In the genomic region with DNA sequence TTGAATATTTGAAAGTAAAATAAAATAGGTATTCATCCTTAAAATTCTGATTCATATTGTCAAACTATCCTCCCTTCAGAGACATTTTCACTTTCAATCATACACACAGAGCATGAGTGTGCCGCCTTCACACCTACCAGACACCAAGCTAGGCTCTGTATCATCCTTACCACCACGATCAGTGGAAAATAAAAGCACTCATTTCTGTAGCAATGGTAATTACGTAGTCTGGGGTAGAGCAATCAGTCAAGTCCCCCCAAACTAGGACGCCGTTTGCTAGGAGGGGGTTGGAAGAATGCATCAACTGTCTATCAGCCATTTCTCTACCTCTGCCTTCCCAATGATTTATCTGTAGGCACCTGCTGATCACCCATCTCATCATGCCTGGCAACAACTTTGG, we compare ENCODE assay signal across 11 cellular contexts.
DNase-seq lines count a peak whose midpoint lies in the region; ATAC-seq lines count a peak whose summit lies in the region.
"Had no signal": no experiment of that assay in that cellular context is flagged by ENCODE, and none has a peak within 500 bp of the region (broad histone marks: within the 10 kb centered on the region; RNA-seq: fewer than 3 reads in every experiment).

No MANE protein-coding gene starts in this region.

- peaks cover 0 to 4% (median under 1%) of the 10 kb centered on the region in 5 donors for H3K9me3 Mint-ChIP-seq in CD8-positive, alpha-beta memory T cell
- H3K9me3 Mint-ChIP-seq in activated naive CD4-positive, alpha-beta T cell treated with anti-CD3 and anti-CD28 coated beads, Interleukin-2, amount 50 U/mL, for 72 hours = peaks cover 0 to 5% of the 10 kb centered on the region in 2 donors

- no peaks in the 10 kb centered on the region for H3K27me3 ChIP-seq in CD8-positive, alpha-beta memory T cell (ENCODE audit: insufficient read depth, low read length, poor library complexity, severe bottlenecking)
- H3K27me3 ChIP-seq: BLaER1 treated with 17β-estradiol and CSF1 and Interleukin-3, amounts not matched to agents 10 nM and 100 nM; breast epithelium had no signal

- DNase-seq in CD8-positive, alpha-beta memory T cell = no peak
- peak in 1 of 2 donors; percentile 39 for DNase-seq in activated naive CD4-positive, alpha-beta T cell treated with anti-CD3 and anti-CD28 coated beads, Interleukin-2, amount 50 U/mL, for 72 hours (ENCODE audit: low spot score in 2 of 2)
- DNase-seq in activated gamma-delta T cell (lab: John Stamatoyannopoulos, UW) (no peak), D341Med (ENCODE audit: low spot score) (no peak), sciatic nerve (ENCODE audit: low spot score) (no peak), NAMALWA (ENCODE audit: low spot score) (no peak)
- DNase-seq: NCI-H524 treated with DMSO at 0.1 percent for 48 hours had no signal

- H3K9me3 ChIP-seq in CD8-positive, alpha-beta memory T cell (ENCODE audit: low read length) = no peaks in the 10 kb centered on the region
- H3K9me3 ChIP-seq: breast epithelium had no signal

- H3K4me1 Mint-ChIP-seq in CD8-positive, alpha-beta memory T cell = peaks cover 4 to 16% (median 15%) of the 10 kb centered on the region in 3 donors

- no peaks in the 10 kb centered on the region for H3K27me3 Mint-ChIP-seq in CD8-positive, alpha-beta memory T cell

- H3K4me1 ChIP-seq in CD8-positive, alpha-beta memory T cell (ENCODE audit: insufficient read depth, low read length) = no peaks in the 10 kb centered on the region
- H3K4me1 ChIP-seq: breast epithelium had no signal

- peak overlapping the region in 5 of 7 donors; percentile 20 to 41 (median 29) for H3K4me3 Mint-ChIP-seq in CD8-positive, alpha-beta memory T cell

- H3K27ac Mint-ChIP-seq in CD8-positive, alpha-beta memory T cell = peak overlapping the region in 4 of 8 donors; percentile 25 to 84 (median 78)
- H3K27ac Mint-ChIP-seq in activated naive CD4-positive, alpha-beta T cell treated with anti-CD3 and anti-CD28 coated beads, Interleukin-2, amount 50 U/mL, for 72 hours = peak overlapping the region in 1 of 2 donors; percentile 85

- ATAC-seq in GM18867 (IDR thresholded peaks at IDR 0.05; ENCODE audit: unreplicated experiment) = peak; percentile 86
- ATAC-seq in HG02973 (IDR thresholded peaks at IDR 0.05; ENCODE audit: unreplicated experiment) = peak; percentile 78
- ATAC-seq in activated naive CD4-positive, alpha-beta T cell treated with anti-CD3 and anti-CD28 coated beads, Interleukin-2, amount 50 U/mL, for 72 hours = peak; percentile 98 to 100
- ATAC-seq in sciatic nerve = no peak

- intact Hi-C loops in sciatic nerve (cut with DNase I) = no loop called here

- peaks cover 0 to 6% (median 0%) of the 10 kb centered on the region in 3 donors for H3K36me3 Mint-ChIP-seq in CD8-positive, alpha-beta memory T cell
- no peaks in the 10 kb centered on the region for H3K36me3 Mint-ChIP-seq in activated naive CD4-positive, alpha-beta T cell treated with anti-CD3 and anti-CD28 coated beads, Interleukin-2, amount 50 U/mL, for 72 hours

- H3K27ac ChIP-seq in CD8-positive, alpha-beta memory T cell (ENCODE audit: low read depth, low read length) = no peak overlapping the region
- H3K27ac ChIP-seq: BLaER1 treated with 17β-estradiol and CSF1 and Interleukin-3, amounts not matched to agents 10 nM and 100 nM; breast epithelium had no signal

- POLR2A ChIA-PET in CD8-positive, alpha-beta memory T cell (lab: Charles Lee) = no interaction called here

- no peak overlapping the region for H3K4me3 ChIP-seq in CD8-positive, alpha-beta memory T cell (ENCODE audit: low read length)
- H3K4me3 ChIP-seq: BLaER1 treated with 17β-estradiol and CSF1 and Interleukin-3, amounts not matched to agents 10 nM and 100 nM; breast epithelium had no signal

- H3K36me3 ChIP-seq in CD8-positive, alpha-beta memory T cell (ENCODE audit: insufficient read depth, low read length) = no peaks in the 10 kb centered on the region
- H3K36me3 ChIP-seq: BLaER1 treated with 17β-estradiol and CSF1 and Interleukin-3, amounts not matched to agents 10 nM and 100 nM; breast epithelium had no signal

- CTCF ChIA-PET in CD8-positive, alpha-beta memory T cell (lab: Charles Lee) = no interaction called here
